Comparison of ENCODE assay signal across 1 cellular context in the genomic region with DNA sequence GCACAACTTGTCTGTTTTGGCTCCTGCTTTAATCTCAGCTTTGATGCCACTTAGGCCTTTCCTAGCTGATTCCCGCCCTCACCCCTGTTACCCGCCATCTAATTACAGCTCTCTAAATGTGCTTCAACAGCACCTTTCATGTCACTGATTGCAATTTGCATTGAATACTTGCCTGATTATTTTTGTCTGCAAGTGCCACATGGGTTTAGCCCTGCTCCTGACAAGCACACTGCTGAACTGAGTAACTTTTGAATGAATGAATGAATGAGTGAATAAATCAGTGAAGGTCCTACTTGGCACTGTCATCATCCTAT.
TF ChIP-seq lines count a peak whose summit lies in the region.

No MANE protein-coding gene starts in this region.

TF ChIP-seq in SK-N-SH treated with all-trans-retinoic acid at 6 μM for 48 hours, 23 proteins besides CTCF, POLR2A, EP300 and RAD21 (continued from another document):
- TF ChIP-seq, protein P1, sequence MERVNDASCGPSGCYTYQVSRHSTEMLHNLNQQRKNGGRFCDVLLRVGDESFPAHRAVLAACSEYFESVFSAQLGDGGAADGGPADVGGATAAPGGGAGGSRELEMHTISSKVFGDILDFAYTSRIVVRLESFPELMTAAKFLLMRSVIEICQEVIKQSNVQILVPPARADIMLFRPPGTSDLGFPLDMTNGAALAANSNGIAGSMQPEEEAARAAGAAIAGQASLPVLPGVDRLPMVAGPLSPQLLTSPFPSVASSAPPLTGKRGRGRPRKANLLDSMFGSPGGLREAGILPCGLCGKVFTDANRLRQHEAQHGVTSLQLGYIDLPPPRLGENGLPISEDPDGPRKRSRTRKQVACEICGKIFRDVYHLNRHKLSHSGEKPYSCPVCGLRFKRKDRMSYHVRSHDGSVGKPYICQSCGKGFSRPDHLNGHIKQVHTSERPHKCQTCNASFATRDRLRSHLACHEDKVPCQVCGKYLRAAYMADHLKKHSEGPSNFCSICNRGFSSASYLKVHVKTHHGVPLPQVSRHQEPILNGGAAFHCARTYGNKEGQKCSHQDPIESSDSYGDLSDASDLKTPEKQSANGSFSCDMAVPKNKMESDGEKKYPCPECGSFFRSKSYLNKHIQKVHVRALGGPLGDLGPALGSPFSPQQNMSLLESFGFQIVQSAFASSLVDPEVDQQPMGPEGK (CRISPR knock-in tag; IDR thresholded peaks at IDR 0.05; ENCODE audit: borderline replicate concordance), result no peak
- no peak for TF ChIP-seq ZNF70 (CRISPR knock-in tag; IDR thresholded peaks at IDR 0.05)
- no peak for TF ChIP-seq ESRRG (CRISPR knock-in tag; IDR thresholded peaks at IDR 0.05)
